In the genomic region with DNA sequence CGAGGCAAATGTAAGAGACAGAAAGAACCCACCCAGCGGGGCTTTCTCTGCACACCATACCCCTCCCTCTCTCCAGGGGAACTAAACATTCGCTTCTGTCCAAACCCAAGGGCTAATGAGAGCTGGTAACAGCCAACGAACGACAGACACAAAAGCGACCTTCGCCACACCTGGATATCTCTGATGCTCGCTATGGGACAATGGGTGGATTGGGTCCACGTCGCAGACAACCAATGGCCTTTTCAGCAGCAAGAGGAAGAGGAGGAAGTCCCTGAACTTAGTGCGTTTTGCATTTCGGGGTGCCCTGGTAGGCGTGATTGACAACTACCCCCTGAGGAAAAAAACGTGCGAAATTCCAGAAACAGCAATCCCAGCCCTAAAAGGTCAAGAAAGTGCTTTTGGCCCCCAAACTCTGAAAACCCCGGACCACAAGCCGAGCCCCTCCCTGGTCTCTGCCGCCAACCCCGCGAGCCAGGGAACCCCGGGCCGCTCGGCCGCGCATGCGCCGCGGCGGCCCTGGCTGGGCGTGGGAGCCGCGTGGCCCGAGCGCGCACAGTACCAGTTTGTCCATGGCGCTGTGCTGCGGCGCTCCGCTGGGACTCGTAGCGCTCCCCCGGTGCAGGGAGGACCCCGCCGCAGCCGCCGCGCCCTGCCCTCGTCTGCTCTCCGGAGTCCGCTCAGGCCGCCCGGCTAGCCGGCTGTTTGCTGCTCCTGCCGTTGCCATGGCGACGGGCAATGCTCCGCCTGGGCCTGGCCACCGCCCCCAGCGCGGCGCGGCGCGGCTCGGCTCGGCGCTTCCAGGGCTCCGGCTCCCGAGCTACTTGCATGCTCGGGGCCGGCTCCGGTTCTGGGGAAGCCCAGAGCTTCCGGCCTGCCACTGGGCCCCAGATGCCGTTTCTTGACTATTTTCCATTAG, we compare ENCODE assay signal across 7 cellular contexts.
DNase-seq lines count a peak whose midpoint lies in the region; TF ChIP-seq lines count a peak whose summit lies in the region.

No MANE protein-coding gene starts in this region.

- H3K79me2 ChIP-seq in MM.1S (ENCODE audit: low read length): no peaks in the 10 kb centered on the region

- H3K4me3 ChIP-seq in MM.1S (ENCODE audit: low read length) (peak overlapping the region; percentile 74), SJCRH30 (peak overlapping the region; percentile 63), iPS-15b (ENCODE audit: low read depth, low read length) (peak overlapping the region; percentile 92), retinal pigment epithelial cell (ENCODE audit: low read length) (peak overlapping the region; percentile 74)

- no TSS peak for BruUV-seq in MCF 10A (replicated peaks; lab: Mats Ljungman, UMichigan)

- H3K9me3 Mint-ChIP-seq in MCF 10A (ENCODE audit: unreplicated experiment): no peaks in the 10 kb centered on the region

- H3K27me3 ChIP-seq in MM.1S (replicated peaks; ENCODE audit: insufficient read depth, low read length) (no peaks in the 10 kb centered on the region), SJCRH30 (no peaks in the 10 kb centered on the region), iPS-15b (ENCODE audit: control insufficient read depth, insufficient read depth, low read length) (no peaks in the 10 kb centered on the region)

- peak overlapping the region; percentile 70 for H3K4me3 Mint-ChIP-seq in MCF 10A (ENCODE audit: unreplicated experiment)

- peak overlapping the region; percentile 79 for H3K4me2 ChIP-seq in MM.1S (ENCODE audit: low read depth, low read length)

- H3K4me1 Mint-ChIP-seq in MCF 10A (ENCODE audit: insufficient read depth, unreplicated experiment): no peaks in the 10 kb centered on the region

- TF ChIP-seq CTCF in GM13976 (IDR thresholded peaks at IDR 0.05; ENCODE audit: borderline replicate concordance, control extremely low read depth, extremely low read depth, insufficient read depth, missing control alignments) (no peak), MM.1S (IDR thresholded peaks at IDR 0.05; ENCODE audit: low read length) (no peak), MCF 10A (IDR thresholded peaks at IDR 0.05; ENCODE audit: unreplicated experiment) (no peak), retinal pigment epithelial cell (conservative IDR thresholded peaks at IDR 0.05; ENCODE audit: low read depth, low read length) (no peak)

- no peaks in the 10 kb centered on the region for H3F3A ChIP-seq in MM.1S (ENCODE audit: insufficient read depth, low read length)

- no peak overlapping the region for H3K27ac Mint-ChIP-seq in MCF 10A (ENCODE audit: low read depth, unreplicated experiment)

- H3K27ac ChIP-seq in MM.1S (ENCODE audit: low read length): peak overlapping the region; percentile 65; the same call in 1 of the 2 replicates
- H3K27ac ChIP-seq in SJCRH30: peak overlapping the region; percentile 28; the same call in 1 of the 2 replicates

- in situ Hi-C loops in GM13976 (cut with MboI; ENCODE audit: low sequenced_read_pairs, unreplicated experiment): no loop called here

- POLR2A ChIA-PET in HEK293T (lab: Yijun Ruan, JAX): interaction anchor here (1.3 kb wide), 1 partner anchor 25 kb away, joined by 3 read pairs; no protein-coding TSS in a partner anchor
- POLR2A ChIA-PET in MCF 10A (lab: Yijun Ruan, JAX): interaction anchor here (0.6 to 2.5 kb wide), 11 partner anchors 17 to 259 kb away, joined by 3 to 12 read pairs (median 3); a partner anchor contains a TSS

- H3K4me1 ChIP-seq in MM.1S (ENCODE audit: low read length) (no peaks in the 10 kb centered on the region), SJCRH30 (peaks cover 6% of the 10 kb centered on the region; the same call in 1 of the 2 replicates), iPS-15b (ENCODE audit: control insufficient read depth, insufficient read depth, low read length) (peaks cover 8% of the 10 kb centered on the region)

- no peaks in the 10 kb centered on the region for H3K27me3 Mint-ChIP-seq in MCF 10A (ENCODE audit: insufficient read depth, unreplicated experiment)

- CTCF ChIA-PET in HEK293T (lab: Yijun Ruan, JAX) (interaction anchor here (0.7 to 2.0 kb wide), 2 partner anchors 128 to 637 kb away, joined by 3 to 6 read pairs; no protein-coding TSS in a partner anchor), MCF 10A (lab: Yijun Ruan, JAX) (interaction anchor here (0.7 to 1.2 kb wide), 7 partner anchors 25 to 340 kb away, joined by 3 to 5 read pairs (median 3); no protein-coding TSS in a partner anchor)

- H3K9ac ChIP-seq in MM.1S (ENCODE audit: low read length): peak overlapping the region; percentile 54
- peak overlapping the region; percentile 50 for H3K9ac ChIP-seq in iPS-15b (ENCODE audit: low read depth, low read length)

- DNase-seq in GM13976 (ENCODE audit: low spot score) (peak; percentile 88), HEK293T (ENCODE audit: extremely low spot score) (peak; percentile 90), MM.1S (peak; percentile 90), SJCRH30 (peak; percentile 90 to 93), MCF 10A (ENCODE audit: unreplicated experiment) (peak; percentile 81), retinal pigment epithelial cell (ENCODE audit: low read depth) (peak; percentile 69)

- intact Hi-C loops in MCF 10A (cut with micrococcal nuclease): loop anchor here (1.0 to 2.0 kb wide), 3 partner anchors 25 to 259 kb away; a partner anchor contains a TSS

- no peaks in the 10 kb centered on the region for H3K9me3 ChIP-seq in MM.1S (replicated peaks; ENCODE audit: insufficient read depth, low read length)
- no peaks in the 10 kb centered on the region for H3K9me3 ChIP-seq in SJCRH30 (replicated peaks)
- H3K9me3 ChIP-seq in iPS-15b (ENCODE audit: control insufficient read depth, insufficient read depth, low read length): no peaks in the 10 kb centered on the region

- H3K9me2 ChIP-seq in MM.1S (replicated peaks; ENCODE audit: insufficient read depth, low read length): no peaks in the 10 kb centered on the region

- no peaks in the 10 kb centered on the region for H3K36me3 ChIP-seq in MM.1S (replicated peaks; ENCODE audit: insufficient read depth, low read length)
- H3K36me3 ChIP-seq in SJCRH30: no peaks in the 10 kb centered on the region
- H3K36me3 ChIP-seq in iPS-15b (ENCODE audit: control insufficient read depth, insufficient read depth, low read length): no peaks in the 10 kb centered on the region

- H4K20me1 ChIP-seq in MM.1S (ENCODE audit: insufficient read depth, low read length): no peaks in the 10 kb centered on the region

- H2AFZ ChIP-seq in MM.1S (ENCODE audit: low read length): peak overlapping the region; percentile 78

- H3K36me3 Mint-ChIP-seq in MCF 10A (ENCODE audit: insufficient read depth, unreplicated experiment): no peaks in the 10 kb centered on the region

TF ChIP-seq in HEK293T, 16 proteins besides CTCF, POLR2A, EP300 and RAD21:
- TF ChIP-seq L3MBTL2 (conservative IDR thresholded peaks at IDR 0.05) (peak; percentile 38), FOXM1 (IDR thresholded peaks at IDR 0.05; ENCODE audit: borderline replicate concordance) (no peak)

Comparison
In these comparisons a context has a peak if more than half of its experiments do, and no peak if none do; other contexts are left out.
1. Peak in every context shown above with its lines: DNase-seq, H3K4me3 ChIP-seq and H3K27ac ChIP-seq.